Comparison of ENCODE assay signal across 19 cellular contexts in the genomic region with DNA sequence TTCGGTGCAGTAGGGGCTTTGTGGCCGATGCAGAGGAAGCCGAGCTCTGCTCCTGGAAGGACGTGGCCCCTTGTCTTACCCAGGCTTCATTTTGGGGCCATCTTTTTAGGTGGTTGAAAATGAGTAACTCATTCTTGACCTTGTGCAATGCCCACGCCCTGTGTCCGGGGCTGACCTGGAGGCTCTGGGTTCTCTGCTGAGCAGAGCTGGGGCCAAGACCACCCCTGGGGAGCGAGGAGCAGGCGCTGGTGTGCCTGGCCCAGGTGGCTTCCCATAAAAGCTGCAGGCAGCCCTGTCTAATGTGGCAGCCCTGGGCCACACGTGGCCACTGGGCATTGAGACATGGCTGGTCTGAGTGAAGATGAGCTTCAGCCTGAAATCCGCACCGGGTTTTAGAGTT. TPM values are rescaled to one million over a fixed set of nuclear protein-coding genes. Genes with fewer than 3 reads are reported as not detected.
DNase-seq lines count a peak whose midpoint lies in the region; ATAC-seq and TF ChIP-seq lines count a peak whose summit lies in the region.
"Had no signal": no experiment of that assay in that cellular context is flagged by ENCODE, and none has a peak within 500 bp of the region (broad histone marks: within the 10 kb centered on the region; RNA-seq: fewer than 3 reads in every experiment).

No MANE protein-coding gene starts in this region.

- no peak overlapping the region for H3K27ac Mint-ChIP-seq in activated CD8-positive, alpha-beta memory T cell treated with anti-CD3 and anti-CD28 coated beads, Interleukin-2, amount 10 ng/mL, durations not matched to agents 7 days and 5 days

- H3K27me3 Mint-ChIP-seq in activated CD8-positive, alpha-beta memory T cell treated with anti-CD3 and anti-CD28 coated beads, Interleukin-2, amount 10 ng/mL, durations not matched to agents 7 days and 5 days = peaks cover 48% of the 10 kb centered on the region

- intact Hi-C loops in left lung (cut with DNase I) = no loop called here

- H3K9me3 ChIP-seq in BLaER1 (no peaks in the 10 kb centered on the region), Peyer's patch (no peaks in the 10 kb centered on the region), left lung (no peaks in the 10 kb centered on the region)

- H3K4me3 Mint-ChIP-seq in activated CD8-positive, alpha-beta memory T cell treated with anti-CD3 and anti-CD28 coated beads, Interleukin-2, amount 10 ng/mL, durations not matched to agents 7 days and 5 days = no peak overlapping the region

- H3K9me3 Mint-ChIP-seq in activated CD8-positive, alpha-beta memory T cell treated with anti-CD3 and anti-CD28 coated beads, Interleukin-2, amount 10 ng/mL, durations not matched to agents 7 days and 5 days (ENCODE audit: low read depth) = no peaks in the 10 kb centered on the region

- CTCF ChIA-PET in activated CD8-positive, alpha-beta memory T cell treated with anti-CD3 and anti-CD28 coated beads, Interleukin-2, amount 10 ng/mL, durations not matched to agents 7 days and 5 days (lab: Charles Lee) = interaction anchor here (0.6 to 1.4 kb wide), 5 partner anchors 26 to 68 kb away, joined by 3 to 4 read pairs (median 3); no protein-coding TSS in a partner anchor

- TF ChIP-seq CTCF in Peyer's patch (IDR thresholded peaks at IDR 0.05) = no peak
- TF ChIP-seq CTCF in left lung (IDR thresholded peaks at IDR 0.05) = no peak

- H3K4me1 Mint-ChIP-seq in activated CD8-positive, alpha-beta memory T cell treated with anti-CD3 and anti-CD28 coated beads, Interleukin-2, amount 10 ng/mL, durations not matched to agents 7 days and 5 days = peaks cover 40% of the 10 kb centered on the region

- H3K27ac ChIP-seq in BLaER1 (peak overlapping the region; percentile 93), Peyer's patch (no peak overlapping the region), left lung (no peak overlapping the region)
- H3K27ac ChIP-seq: GM23248, HL-60 had no signal

- H3K36me3 Mint-ChIP-seq in activated CD8-positive, alpha-beta memory T cell treated with anti-CD3 and anti-CD28 coated beads, Interleukin-2, amount 10 ng/mL, durations not matched to agents 7 days and 5 days = no peaks in the 10 kb centered on the region

- no peak for TF ChIP-seq POLR2A in Peyer's patch (IDR thresholded peaks at IDR 0.05)

- peak; percentile 11 for DNase-seq in activated CD8-positive, alpha-beta memory T cell treated with anti-CD3 and anti-CD28 coated beads, Interleukin-2, amount 50 U/mL, for 4 hours
- DNase-seq in activated CD8-positive, alpha-beta memory T cell treated with anti-CD3 and anti-CD28 coated beads, Interleukin-2, amount 10 ng/mL, durations not matched to agents 7 days and 5 days = no peak
- DNase-seq in Peyer's patch (peak in 2 of 3 donors; percentile 26 to 43), left lung (peak; percentile 6 to 37), medulla oblongata (ENCODE audit: extremely low spot score) (no peak)
- no peak for DNase-seq in activated T-cell treated with anti-CD3 and anti-CD28 coated beads, Interleukin-2, amount 50 U/mL, for 48 hours
- DNase-seq: C1 segment of cervical spinal cord, GM23248, HCEC 1CT, MV-4-11, NCI-H1417 treated with DMSO at 0.1 percent for 48 hours, NCI-H2029, NCI-H2171, NCI-H446 treated with DMSO at 0.1 percent for 48 hours, NCI-H748 treated with DMSO at 0.1 percent for 48 hours, OCI-M1 had no signal

- no peak for ATAC-seq in activated CD8-positive, alpha-beta memory T cell treated with anti-CD3 and anti-CD28 coated beads, Interleukin-2, amount 10 ng/mL, durations not matched to agents 7 days and 5 days
- no peak for ATAC-seq in left lung
- ATAC-seq in GM18907 (IDR thresholded peaks at IDR 0.05; ENCODE audit: unreplicated experiment) = no peak

- H3K9ac ChIP-seq in BLaER1 = peak overlapping the region; percentile 84
- H3K9ac ChIP-seq: GM23248 had no signal

- no peaks in the 10 kb centered on the region for H3K27me3 ChIP-seq in BLaER1
- H3K27me3 ChIP-seq in Peyer's patch = no peaks in the 10 kb centered on the region
- H3K27me3 ChIP-seq in left lung = peaks cover under 1 to 62% of the 10 kb centered on the region in 2 donors

- peak overlapping the region; percentile 99 for H3K4me2 ChIP-seq in BLaER1

- no peaks in the 10 kb centered on the region for H3K36me3 ChIP-seq in BLaER1
- no peaks in the 10 kb centered on the region for H3K36me3 ChIP-seq in Peyer's patch
- H3K36me3 ChIP-seq in left lung = no peaks in the 10 kb centered on the region

- peak overlapping the region; percentile 57 for H3K4me3 ChIP-seq in BLaER1
- H3K4me3 ChIP-seq in Peyer's patch = no peak overlapping the region
- no peak overlapping the region for H3K4me3 ChIP-seq in left lung
- H3K4me3 ChIP-seq: GM23248 had no signal

- H3K4me1 ChIP-seq in BLaER1 = peaks cover 91% of the 10 kb centered on the region
- H3K4me1 ChIP-seq in Peyer's patch = peaks cover 0 to 5% (median 3%) of the 10 kb centered on the region in 4 donors
- H3K4me1 ChIP-seq in left lung = peaks cover 0 to 59% of the 10 kb centered on the region in 2 donors

- H4K20me1 ChIP-seq in BLaER1 = no peaks in the 10 kb centered on the region

RNA-seq across cellular contexts. Expression of gene NTSR1, which starts 25.7 kb away (rescaled TPM):
- not detected for total RNA-seq in activated CD8-positive, alpha-beta memory T cell treated with anti-CD3 and anti-CD28 coated beads, Interleukin-2, amount 10 ng/mL, durations not matched to agents 7 days and 5 days
- under 1 TPM in 1 of 4 donors, not detected in 3; 0.76 TPM for total RNA-seq in Peyer's patch
- total RNA-seq in left lung = 1 to 10 TPM in 1 of 2 donors, under 1 TPM in 1; 0.12 to 3.5 TPM
- total RNA-seq: GM23248 had no signal

Comparison
In these comparisons a context has a peak if more than half of its experiments do, and no peak if none do; other contexts are left out.
1. DNase-seq: peak in activated CD8-positive, alpha-beta memory T cell treated with anti-CD3 and anti-CD28 coated beads, Interleukin-2, amount 50 U/mL, for 4 hours (single experiment), Peyer's patch (2 of 3) and left lung (2 of 2); none in activated CD8-positive, alpha-beta memory T cell treated with anti-CD3 and anti-CD28 coated beads, Interleukin-2, amount 10 ng/mL, durations not matched to agents 7 days and 5 days (single experiment), activated T-cell treated with anti-CD3 and anti-CD28 coated beads, Interleukin-2, amount 50 U/mL, for 48 hours (0 of 2) and medulla oblongata (single experiment).